ENCODE assay signal across 24 cellular contexts in genomic region chr15:73504885-73505284, GRCh38.
"Had no signal": no experiment of that assay in that cellular context is flagged by ENCODE, and none has a peak within 500 bp of the region (broad histone marks: within the 10 kb centered on the region; RNA-seq: fewer than 3 reads in every experiment).

No MANE protein-coding gene starts in this region.

- H3K36me3 ChIP-seq: left ventricle myocardium inferior, neural progenitor cell, neutrophil, right lobe of liver, tibial nerve, uterus had no signal

- H3K27ac ChIP-seq: left ventricle myocardium inferior, neural progenitor cell, neutrophil, parathyroid adenoma, psoas muscle, right lobe of liver, tibial nerve, uterus had no signal

- H3K9me3 ChIP-seq: left ventricle myocardium inferior, neutrophil, psoas muscle, right lobe of liver, tibial nerve, uterus had no signal

- DNase-seq: islet precursor cell; left ventricle myocardium inferior; mesendoderm; naive B cell; natural killer cell; nephron progenitor cell; occipital lobe; psoas muscle; right lobe of liver; stimulated activated CD4-positive, alpha-beta T cell treated with anti-CD3 and anti-CD28 coated beads, Interleukin-1b, Interleukin-23, amount 100 ng/mL, for 48 hours; stimulated activated CD4-positive, alpha-beta T cell treated with anti-CD3 and anti-CD28 coated beads, Interleukin-2, amount 100 ng/mL, for 48 hours; stimulated activated CD4-positive, alpha-beta T cell treated with anti-CD3 and anti-CD28 coated beads, Interleukin-4, amount 100 ng/mL, for 4 hours; stimulated activated CD8-positive, alpha-beta memory T cell treated with anti-CD3 and anti-CD28 coated beads, Interleukin-4, amount 100 ng/mL, for 48 hours; stimulated activated naive CD4-positive, alpha-beta T cell treated with Interleukin-2 at 50 U/mL for 16 hours; stimulated activated naive CD8-positive, alpha-beta T cell treated with anti-CD3 and anti-CD28 coated beads, Interleukin-15, amount 100 ng/mL, for 72 hours; substantia nigra; uterus had no signal

- ATAC-seq: natural killer cell; psoas muscle; right lobe of liver; stimulated activated memory B cell treated with anti-CD40 and anti-IgM and Interleukin-4, amounts not matched to agents 10 μg/mL and 1 μg/mL and 100 μg/mL, for 72 hours; stimulated activated naive CD8-positive, alpha-beta T cell treated with anti-CD3 and anti-CD28 coated beads, Interleukin-15, amount 100 ng/mL, for 72 hours had no signal

- H3K4me2 ChIP-seq: neural progenitor cell, smooth muscle cell had no signal

- H3K4me1 ChIP-seq: left ventricle myocardium inferior, neural progenitor cell, parathyroid adenoma, psoas muscle, right lobe of liver, tibial nerve, uterus had no signal

- H3K79me2 ChIP-seq: parathyroid adenoma had no signal

- H3K27me3 ChIP-seq: neural progenitor cell, right lobe of liver, tibial nerve, uterus had no signal

- H3K4me3 ChIP-seq: left ventricle myocardium inferior, lung, neural progenitor cell, psoas muscle, right lobe of liver, smooth muscle cell, tibial nerve, uterus had no signal

- H2AFZ ChIP-seq: neural progenitor cell, parathyroid adenoma had no signal

- H3K9ac ChIP-seq: neural progenitor cell, parathyroid adenoma had no signal
